Comparison of ENCODE assay signal across 16 cellular contexts in genomic region chr20:39849171-39849570, GRCh38.
"Had no signal": no experiment of that assay in that cellular context is flagged by ENCODE, and none has a peak within 500 bp of the region (broad histone marks: within the 10 kb centered on the region; RNA-seq: fewer than 3 reads in every experiment).

No MANE protein-coding gene starts in this region.

- H3K27me3 ChIP-seq: left lung, neutrophil, thyroid gland, upper lobe of right lung had no signal

- H3K4me3 ChIP-seq: left lung, thyroid gland, upper lobe of right lung had no signal

- H3K27ac ChIP-seq: epithelial cell of prostate, neutrophil, thyroid gland, upper lobe of right lung had no signal

- H3K36me3 ChIP-seq: left lung, neutrophil, thyroid gland, upper lobe of right lung had no signal

- H3K9me3 ChIP-seq: left lung, neutrophil, thyroid gland, upper lobe of right lung had no signal

- DNase-seq: activated CD4-positive, alpha-beta memory T cell treated with anti-CD3 and anti-CD28 coated beads, Interleukin-2, amount 10 ng/mL, durations not matched to agents 7 days and 5 days; activated CD4-positive, alpha-beta T cell treated with anti-CD3 and anti-CD28 coated beads, Interleukin-2, amount 10 ng/mL, durations not matched to agents 24 days and 14 days; activated CD8-positive, alpha-beta memory T cell treated with anti-CD3 and anti-CD28 coated beads, Interleukin-2, amount 10 ng/mL, durations not matched to agents 7 days and 5 days; activated gamma-delta T cell; activated naive CD4-positive, alpha-beta T cell treated with anti-CD3 and anti-CD28 coated beads, Interleukin-2, amount 50 U/mL, for 16 hours; activated naive CD8-positive, alpha-beta T cell treated with anti-CD3 and anti-CD28 coated beads, Interleukin-2, amount 50 U/mL, for 24 hours; activated T-cell treated with anti-CD3 and anti-CD28 coated beads for 4 hours; immature natural killer cell; naive thymus-derived CD8-positive, alpha-beta T cell; stimulated activated CD4-positive, alpha-beta T cell treated with anti-CD3 and anti-CD28 coated beads, Interleukin-4, amount 100 ng/mL, for 24 hours; stimulated activated naive CD4-positive, alpha-beta T cell treated with Interleukin-2 at 50 U/mL for 16 hours had no signal
